13 cellular contexts compared by ENCODE assay signal in the genomic region with DNA sequence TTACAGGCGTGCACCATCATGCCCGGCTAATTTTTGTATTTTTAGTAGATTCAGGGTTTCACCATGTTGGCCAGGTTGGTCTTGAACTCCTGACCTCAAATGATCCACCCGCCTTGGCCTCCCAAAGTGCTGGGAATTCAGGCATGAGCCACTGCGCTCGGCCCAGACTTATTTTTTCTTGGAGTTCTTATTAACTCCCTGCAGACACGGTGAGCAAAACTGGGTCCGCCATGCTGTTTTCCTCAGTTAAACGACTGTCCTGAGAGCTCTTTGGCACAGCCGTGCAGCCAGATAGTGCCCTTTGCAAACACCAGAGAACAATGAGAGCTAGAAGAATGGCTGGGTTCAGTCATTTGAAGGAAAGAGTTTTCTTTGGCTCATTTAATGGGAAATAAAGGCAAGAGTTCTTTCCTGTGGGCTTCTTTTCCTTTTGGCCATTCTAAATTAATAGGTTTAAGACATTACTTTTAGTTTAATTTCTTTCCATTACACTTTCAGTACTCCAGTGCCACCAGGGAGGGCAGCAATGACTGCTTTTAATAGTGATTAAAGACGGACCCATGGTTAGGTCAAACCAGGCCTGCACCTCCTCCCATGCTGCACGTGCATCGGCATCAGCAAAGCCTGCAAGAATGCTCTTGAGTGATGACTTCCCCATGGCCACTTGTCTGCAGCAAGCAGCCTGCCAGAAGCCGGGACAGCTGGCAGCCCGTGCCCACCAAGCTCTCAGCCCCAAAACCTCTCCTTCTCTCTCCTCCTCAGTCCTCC.
DNase-seq lines count a peak whose midpoint lies in the region; ATAC-seq and TF ChIP-seq lines count a peak whose summit lies in the region.
"Had no signal": no experiment of that assay in that cellular context is flagged by ENCODE, and none has a peak within 500 bp of the region (broad histone marks: within the 10 kb centered on the region; RNA-seq: fewer than 3 reads in every experiment).

No MANE protein-coding gene starts in this region.

- TF ChIP-seq CTCF in NB4 (IDR thresholded peaks at IDR 0.05; ENCODE audit: low read depth, low read length), result no peak
- peak; percentile 45 for TF ChIP-seq CTCF in chondrocyte (IDR thresholded peaks at IDR 0.05)

- no peaks in the 10 kb centered on the region for H3K36me3 ChIP-seq in CD8-positive, alpha-beta memory T cell (ENCODE audit: insufficient read depth, low read length)
- H3K36me3 ChIP-seq: esophagus squamous epithelium, ovary, thoracic aorta had no signal

- no peak overlapping the region for H3K4me3 Mint-ChIP-seq in CD8-positive, alpha-beta memory T cell
- H3K4me3 Mint-ChIP-seq in chondrocyte (ENCODE audit: unreplicated experiment), result no peak overlapping the region

- H3K4me1 Mint-ChIP-seq in CD8-positive, alpha-beta memory T cell, result peaks cover 20 to 52% (median 41%) of the 10 kb centered on the region in 3 donors
- H3K4me1 Mint-ChIP-seq in chondrocyte (ENCODE audit: low read depth), result peaks cover 20% of the 10 kb centered on the region

- H3K9me3 ChIP-seq in CD8-positive, alpha-beta memory T cell (ENCODE audit: low read length), result no peaks in the 10 kb centered on the region
- H3K9me3 ChIP-seq: Caco-2, esophagus squamous epithelium, ovary, thoracic aorta had no signal

- no peak for TF ChIP-seq POLR2A in NB4 (IDR thresholded peaks at IDR 0.05; ENCODE audit: extremely low read depth, insufficient read length)

- CTCF ChIA-PET in CD8-positive, alpha-beta memory T cell (lab: Charles Lee), result interaction anchor here (1.4 kb wide), 3 partner anchors 11 to 190 kb away, joined by 3 to 5 read pairs (median 4); no protein-coding TSS in a partner anchor

- H3K36me3 Mint-ChIP-seq in CD8-positive, alpha-beta memory T cell, result peaks cover 0 to 13% (median 2%) of the 10 kb centered on the region in 3 donors
- H3K36me3 Mint-ChIP-seq in chondrocyte (ENCODE audit: low read depth), result peaks cover 2% of the 10 kb centered on the region

- no peak for DNase-seq in CD8-positive, alpha-beta memory T cell
- DNase-seq in NB4 (ENCODE audit: low read depth) (peak; percentile 31), chondrocyte (ENCODE audit: low spot score) (peak; percentile 18), myocyte (ENCODE audit: low read depth) (peak; percentile 76), NCI-H187 (lab: John Stamatoyannopoulos, UW) (no peak), epidermal melanocyte (ENCODE audit: insufficient read length, low spot score) (no peak)
- DNase-seq: Caco-2, esophagus squamous epithelium, kidney glomerular epithelial cell, ovary had no signal

- no peak overlapping the region for H3K4me3 ChIP-seq in CD8-positive, alpha-beta memory T cell (ENCODE audit: low read length)
- H3K4me3 ChIP-seq in NB4 (ENCODE audit: low read depth, low read length), result no peak overlapping the region
- H3K4me3 ChIP-seq: esophagus squamous epithelium, ovary, thoracic aorta had no signal

- POLR2A ChIA-PET in CD8-positive, alpha-beta memory T cell (lab: Charles Lee), result interaction anchor here (0.7 kb wide), 2 partner anchors 84 to 203 kb away, joined by 4 to 5 read pairs; no protein-coding TSS in a partner anchor

- H3K27me3 Mint-ChIP-seq in CD8-positive, alpha-beta memory T cell, result no peaks in the 10 kb centered on the region
- no peaks in the 10 kb centered on the region for H3K27me3 Mint-ChIP-seq in chondrocyte (ENCODE audit: low read depth)

- peak overlapping the region in 5 of 8 donors; percentile 17 to 86 (median 32) for H3K27ac Mint-ChIP-seq in CD8-positive, alpha-beta memory T cell
- no peak overlapping the region for H3K27ac Mint-ChIP-seq in chondrocyte (ENCODE audit: unreplicated experiment)

- H3K9me3 Mint-ChIP-seq in CD8-positive, alpha-beta memory T cell, result no peaks in the 10 kb centered on the region
- H3K9me3 Mint-ChIP-seq in chondrocyte (ENCODE audit: low read depth), result no peaks in the 10 kb centered on the region

- H3K4me1 ChIP-seq in CD8-positive, alpha-beta memory T cell (ENCODE audit: insufficient read depth, low read length), result peaks cover 19% of the 10 kb centered on the region

- ATAC-seq in HG03442 (IDR thresholded peaks at IDR 0.05; ENCODE audit: unreplicated experiment), result no peak
- no peak for ATAC-seq in GM19351 (IDR thresholded peaks at IDR 0.05; ENCODE audit: unreplicated experiment)

- H3K27ac ChIP-seq in CD8-positive, alpha-beta memory T cell (ENCODE audit: low read depth, low read length), result no peak overlapping the region
- H3K27ac ChIP-seq: esophagus squamous epithelium, ovary, thoracic aorta had no signal

- no peaks in the 10 kb centered on the region for H3K27me3 ChIP-seq in CD8-positive, alpha-beta memory T cell (ENCODE audit: insufficient read depth, low read length, poor library complexity, severe bottlenecking)
- H3K27me3 ChIP-seq: esophagus squamous epithelium, ovary had no signal

Comparison
In these comparisons a context has a peak if more than half of its experiments do, and no peak if none do; other contexts are left out.
1. DNase-seq: peak in NB4 (single experiment), chondrocyte (single experiment) and myocyte (single experiment); none in CD8-positive, alpha-beta memory T cell (0 of 5), NCI-H187 (0 of 2) and epidermal melanocyte (single experiment).